In genomic region chr14:75577724-75578098, GRCh38 we compare ENCODE assay signal across 8 cellular contexts. TPM values are rescaled to one million over a fixed set of nuclear protein-coding genes. Genes with fewer than 3 reads are reported as not detected.
DNase-seq lines count a peak whose midpoint lies in the region; ATAC-seq and TF ChIP-seq lines count a peak whose summit lies in the region.

No MANE protein-coding gene starts in this region.

- H3K27ac Mint-ChIP-seq in activated CD4-positive, alpha-beta T cell treated with anti-CD3 and anti-CD28 coated beads, Interleukin-2, amount 10 ng/mL, durations not matched to agents 24 days and 14 days, result peak overlapping the region; percentile 85

- peaks cover 3% of the 10 kb centered on the region for H3K27me3 Mint-ChIP-seq in activated CD4-positive, alpha-beta T cell treated with anti-CD3 and anti-CD28 coated beads, Interleukin-2, amount 10 ng/mL, durations not matched to agents 24 days and 14 days

- intact Hi-C loops in activated CD4-positive, alpha-beta T cell treated with anti-CD3 and anti-CD28 coated beads, Interleukin-2, amount 10 ng/mL, durations not matched to agents 24 days and 14 days (cut with micrococcal nuclease), result loop anchor here (1.0 kb wide), 3 partner anchors 11 to 404 kb away; partner anchors contain the start of gene TGFB3

- peak overlapping the region; percentile 68 for H3K27ac ChIP-seq in 22Rv1

- peak overlapping the region; percentile 90 for H3K4me3 Mint-ChIP-seq in activated CD4-positive, alpha-beta T cell treated with anti-CD3 and anti-CD28 coated beads, Interleukin-2, amount 10 ng/mL, durations not matched to agents 24 days and 14 days

- H3K9me3 Mint-ChIP-seq in activated CD4-positive, alpha-beta T cell treated with anti-CD3 and anti-CD28 coated beads, Interleukin-2, amount 10 ng/mL, durations not matched to agents 24 days and 14 days, result no peaks in the 10 kb centered on the region

- peak; percentile 88 for DNase-seq in GM13977 (ENCODE audit: low spot score)
- DNase-seq in NCI-H510A treated with DMSO at 0.1 percent for 48 hours (lab: John Stamatoyannopoulos, UW), result peak; percentile 77
- DNase-seq in activated CD4-positive, alpha-beta T cell treated with anti-CD3 and anti-CD28 coated beads, Interleukin-2, amount 10 ng/mL, durations not matched to agents 24 days and 14 days, result peak; percentile 91
- peak; percentile 93 for DNase-seq in dermis blood vessel endothelial cell
- DNase-seq in left lobe of liver (ENCODE audit: low spot score), result peak; percentile 93
- peak; percentile 77 to 80 for DNase-seq in stimulated activated CD4-positive, alpha-beta T cell treated with anti-CD3 and anti-CD28 coated beads, Interleukin-2, amount 100 ng/mL, for 24 hours

- ATAC-seq in HG03045 (IDR thresholded peaks at IDR 0.05; ENCODE audit: unreplicated experiment), result peak; percentile 73
- peak; percentile 83 for ATAC-seq in left lobe of liver

- in situ Hi-C loops in GM13977 (cut with MboI; ENCODE audit: low pct_unique_long_range_greater_than_20kb, low sequenced_read_pairs, unreplicated experiment), result loop anchor here (5.0 kb wide), 1 partner anchor 70 kb away; no protein-coding TSS in a partner anchor

- TF ChIP-seq CTCF in 22Rv1 (IDR thresholded peaks at IDR 0.05), result peak; percentile 89
- TF ChIP-seq CTCF in GM13977 (IDR thresholded peaks at IDR 0.05; ENCODE audit: extremely low read depth, insufficient read depth, missing control alignments), result peak; percentile 73

- H3K4me1 Mint-ChIP-seq in activated CD4-positive, alpha-beta T cell treated with anti-CD3 and anti-CD28 coated beads, Interleukin-2, amount 10 ng/mL, durations not matched to agents 24 days and 14 days, result peaks cover 19% of the 10 kb centered on the region

- H3K36me3 Mint-ChIP-seq in activated CD4-positive, alpha-beta T cell treated with anti-CD3 and anti-CD28 coated beads, Interleukin-2, amount 10 ng/mL, durations not matched to agents 24 days and 14 days (ENCODE audit: low read depth), result no peaks in the 10 kb centered on the region

RNA-seq across cellular contexts. Expression of gene FLVCR2, which starts 0.7 kb away (rescaled TPM):
- 3.6 and 5.4 TPM in 2 replicates for total RNA-seq in activated CD4-positive, alpha-beta T cell treated with anti-CD3 and anti-CD28 coated beads, Interleukin-2, amount 10 ng/mL, durations not matched to agents 24 days and 14 days
- total RNA-seq in dermis blood vessel endothelial cell (10.6 and 15.8 TPM in 2 replicates), left lobe of liver (20.9 TPM)

RNA-seq across cellular contexts. Expression of gene BATF, which starts 55.4 kb away (rescaled TPM):
- total RNA-seq in activated CD4-positive, alpha-beta T cell treated with anti-CD3 and anti-CD28 coated beads, Interleukin-2, amount 10 ng/mL, durations not matched to agents 24 days and 14 days, result 175 and 178 TPM in 2 replicates
- total RNA-seq in dermis blood vessel endothelial cell (2.0 and 3.2 TPM in 2 replicates), left lobe of liver (1.4 TPM)

Comparison
In these comparisons a context has a peak if more than half of its experiments do, and no peak if none do; other contexts are left out.
1. Peak in every context shown above with its lines: DNase-seq, ATAC-seq and H3K27ac ChIP-seq.
2. RNA of gene BATF, which starts 55.4 kb away (total RNA-seq): 175 to 178 TPM in activated CD4-positive, alpha-beta T cell treated with anti-CD3 and anti-CD28 coated beads, Interleukin-2, amount 10 ng/mL, durations not matched to agents 24 days and 14 days; 2.0 to 3.2 TPM in dermis blood vessel endothelial cell and 1.4 TPM in left lobe of liver (single experiment); every median in the first group is over 10 times any median in the second.